In the genomic region with DNA sequence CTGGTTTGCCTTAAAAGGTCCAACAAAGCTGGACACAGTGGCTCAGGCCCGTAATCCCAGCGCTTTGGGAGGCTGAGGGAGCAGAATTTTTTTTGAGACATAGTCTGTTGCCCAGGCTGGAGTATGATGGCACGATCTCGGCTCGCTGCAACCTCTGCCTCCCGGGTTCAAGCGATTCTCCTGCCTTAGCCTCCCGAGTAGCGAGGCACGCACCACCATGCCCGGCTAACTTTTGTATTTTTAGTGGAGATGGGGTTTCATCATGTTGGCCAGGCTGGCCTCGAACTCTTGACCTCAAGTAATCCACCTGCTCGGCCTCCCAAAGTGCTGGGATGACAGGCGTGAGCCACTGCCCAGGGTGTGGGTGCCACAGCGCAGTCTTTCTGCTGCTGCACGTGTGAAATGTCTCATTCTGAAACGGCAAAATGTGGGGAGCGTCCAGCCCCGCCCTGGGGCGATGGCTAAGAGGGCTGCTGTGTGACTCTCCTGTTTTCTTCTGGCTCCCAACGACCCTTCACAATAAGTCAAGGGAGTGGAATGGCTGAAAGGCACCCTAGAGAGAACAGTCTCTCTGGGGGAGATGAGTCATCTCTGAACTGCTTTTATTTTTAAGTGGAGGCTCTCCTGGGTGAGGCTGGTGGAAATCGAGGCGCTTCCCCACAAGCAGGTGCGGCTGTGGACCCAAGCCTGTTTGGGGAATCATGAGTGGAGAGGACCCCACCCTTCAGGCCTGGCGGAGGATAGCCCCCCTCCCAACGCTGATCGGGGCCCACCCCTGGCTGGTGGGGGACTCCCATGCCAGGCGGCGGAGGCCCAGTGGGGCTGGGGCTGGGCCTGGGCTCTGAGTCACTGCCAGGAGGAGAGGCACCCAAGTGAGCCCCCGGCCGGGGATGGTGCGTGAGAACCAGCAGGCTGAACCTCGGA, we compare ENCODE assay signal across 8 cellular contexts. TPM values are rescaled to one million over a fixed set of nuclear protein-coding genes. Genes with fewer than 3 reads are reported as not detected.
DNase-seq lines count a peak whose midpoint lies in the region; ATAC-seq, FAIRE-seq and TF ChIP-seq lines count a peak whose summit lies in the region.

No MANE protein-coding gene starts in this region.

- H3K27ac Mint-ChIP-seq in activated CD8-positive, alpha-beta T cell treated with anti-CD3 and anti-CD28 coated beads, Interleukin-2, amount 10 ng/mL, durations not matched to agents 7 days and 5 days: peak overlapping the region; percentile 66
- peak overlapping the region; percentile 66 for H3K27ac Mint-ChIP-seq in neural progenitor cell

- H3K4me1 Mint-ChIP-seq in activated CD8-positive, alpha-beta T cell treated with anti-CD3 and anti-CD28 coated beads, Interleukin-2, amount 10 ng/mL, durations not matched to agents 7 days and 5 days (ENCODE audit: low read depth): peaks cover 20% of the 10 kb centered on the region
- peaks cover 4% of the 10 kb centered on the region for H3K4me1 Mint-ChIP-seq in neural progenitor cell

- ATAC-seq in HG03460 (IDR thresholded peaks at IDR 0.05; ENCODE audit: unreplicated experiment): peak; percentile 78
- peak; percentile 71 for ATAC-seq in activated CD8-positive, alpha-beta T cell treated with anti-CD3 and anti-CD28 coated beads, Interleukin-2, amount 10 ng/mL, durations not matched to agents 7 days and 5 days

- DNase-seq in GM12892 (ENCODE audit: insufficient read length) (peak; percentile 88), GM20000 (ENCODE audit: low spot score) (peak; percentile 91), neural progenitor cell (ENCODE audit: low spot score) (no peak), BE2C (no peak), medulla oblongata (ENCODE audit: extremely low spot score) (no peak), amniotic stem cell (lab: John Stamatoyannopoulos, UW) (no peak)
- DNase-seq in activated CD8-positive, alpha-beta T cell treated with anti-CD3 and anti-CD28 coated beads, Interleukin-2, amount 10 ng/mL, durations not matched to agents 7 days and 5 days: peak; percentile 44

- H3K4me1 ChIP-seq in neural progenitor cell (no peaks in the 10 kb centered on the region), BE2C (no peaks in the 10 kb centered on the region)

- H3K36me3 ChIP-seq in neural progenitor cell: no peaks in the 10 kb centered on the region
- no peaks in the 10 kb centered on the region for H3K36me3 ChIP-seq in BE2C

- H3K36me3 Mint-ChIP-seq in activated CD8-positive, alpha-beta T cell treated with anti-CD3 and anti-CD28 coated beads, Interleukin-2, amount 10 ng/mL, durations not matched to agents 7 days and 5 days (ENCODE audit: low read depth): peaks cover 20% of the 10 kb centered on the region
- no peaks in the 10 kb centered on the region for H3K36me3 Mint-ChIP-seq in neural progenitor cell

- H2AFZ ChIP-seq in neural progenitor cell (replicated peaks): no peak overlapping the region

- H3K79me2 ChIP-seq in neural progenitor cell (ENCODE audit: low read depth): no peaks in the 10 kb centered on the region

- peak; percentile 93 for FAIRE-seq in GM12892 (lab: Jason Lieb, UNC)

- H3K9me3 Mint-ChIP-seq in activated CD8-positive, alpha-beta T cell treated with anti-CD3 and anti-CD28 coated beads, Interleukin-2, amount 10 ng/mL, durations not matched to agents 7 days and 5 days (ENCODE audit: insufficient read depth): peaks cover 2% of the 10 kb centered on the region
- H3K9me3 Mint-ChIP-seq in neural progenitor cell: peaks cover 12% of the 10 kb centered on the region

- POLR2A ChIA-PET in activated CD8-positive, alpha-beta T cell treated with anti-CD3 and anti-CD28 coated beads, Interleukin-2, amount 10 ng/mL, durations not matched to agents 7 days and 5 days (lab: Charles Lee): no interaction called here

- CTCF ChIA-PET in activated CD8-positive, alpha-beta T cell treated with anti-CD3 and anti-CD28 coated beads, Interleukin-2, amount 10 ng/mL, durations not matched to agents 7 days and 5 days (lab: Charles Lee): no interaction called here

- H4K20me1 ChIP-seq in neural progenitor cell (ENCODE audit: low read depth): no peaks in the 10 kb centered on the region

- no peak overlapping the region for H3K4me3 Mint-ChIP-seq in activated CD8-positive, alpha-beta T cell treated with anti-CD3 and anti-CD28 coated beads, Interleukin-2, amount 10 ng/mL, durations not matched to agents 7 days and 5 days
- no peak overlapping the region for H3K4me3 Mint-ChIP-seq in neural progenitor cell

- H3K9me3 ChIP-seq in neural progenitor cell (ENCODE audit: low read depth) (no peaks in the 10 kb centered on the region), BE2C (no peaks in the 10 kb centered on the region; the same call in 1 of the 2 replicates)

- H3F3A ChIP-seq in neural progenitor cell (ENCODE audit: low read depth): no peaks in the 10 kb centered on the region

- no peak overlapping the region for H3K4me2 ChIP-seq in neural progenitor cell

- no peak overlapping the region for H3K27ac ChIP-seq in neural progenitor cell

- no peak for TF ChIP-seq POLR2A in GM12892 (IDR thresholded peaks at IDR 0.05; ENCODE audit: low read depth, low read length)

- TF ChIP-seq CTCF in GM20000 (IDR thresholded peaks at IDR 0.05; ENCODE audit: extremely low read depth, missing control alignments) (no peak), neural progenitor cell (IDR thresholded peaks at IDR 0.05) (no peak), BE2C (IDR thresholded peaks at IDR 0.05; ENCODE audit: low read depth, low read length) (no peak)

- H3K4me3 ChIP-seq in neural progenitor cell (no peak overlapping the region), BE2C (ENCODE audit: low read depth, low read length) (no peak overlapping the region)

- H3K27me3 Mint-ChIP-seq in activated CD8-positive, alpha-beta T cell treated with anti-CD3 and anti-CD28 coated beads, Interleukin-2, amount 10 ng/mL, durations not matched to agents 7 days and 5 days (ENCODE audit: low read depth): no peaks in the 10 kb centered on the region
- peaks cover 8% of the 10 kb centered on the region for H3K27me3 Mint-ChIP-seq in neural progenitor cell (ENCODE audit: insufficient read depth, low read depth)

- H3K27me3 ChIP-seq in neural progenitor cell: peaks cover 15% of the 10 kb centered on the region
- no peaks in the 10 kb centered on the region for H3K27me3 ChIP-seq in BE2C

- no peak overlapping the region for H3K9ac ChIP-seq in neural progenitor cell

RNA-seq across cellular contexts. Expression of a gene that starts 18.1 kb away (rescaled TPM):
- 5.8 TPM for polyA plus RNA-seq in GM12892 (2012; ENCODE audit: missing spikeins)
- total RNA-seq in activated CD8-positive, alpha-beta T cell treated with anti-CD3 and anti-CD28 coated beads, Interleukin-2, amount 10 ng/mL, durations not matched to agents 7 days and 5 days: 10 to 100 TPM; 24.2 to 28.6 TPM
- 0.30 and 2.0 TPM in 2 replicates for total RNA-seq in neural progenitor cell (ENCODE audit: low replicate concordance)
- polyA plus RNA-seq in BE2C (2012; ENCODE audit: insufficient read depth, insufficient read length, low read depth): 37.8 TPM

RNA-seq across cellular contexts. Expression of a gene that starts 39.0 kb away (rescaled TPM):
- polyA plus RNA-seq in GM12892 (2012; ENCODE audit: missing spikeins): 10.9 TPM
- total RNA-seq in activated CD8-positive, alpha-beta T cell treated with anti-CD3 and anti-CD28 coated beads, Interleukin-2, amount 10 ng/mL, durations not matched to agents 7 days and 5 days: 10 to 100 TPM; 16.8 to 18.2 TPM
- total RNA-seq in neural progenitor cell (ENCODE audit: low replicate concordance): 15.1 and 17.9 TPM in 2 replicates
- 18.8 TPM for polyA plus RNA-seq in BE2C (2012; ENCODE audit: insufficient read depth, insufficient read length, low read depth)

RNA-seq across cellular contexts. Expression of a gene that starts 46.6 kb away (rescaled TPM):
- polyA plus RNA-seq in GM12892 (2012; ENCODE audit: missing spikeins): not detected
- not detected for total RNA-seq in activated CD8-positive, alpha-beta T cell treated with anti-CD3 and anti-CD28 coated beads, Interleukin-2, amount 10 ng/mL, durations not matched to agents 7 days and 5 days
- 0.06 TPM in 1 of 2 replicates, not detected in the other for total RNA-seq in neural progenitor cell (ENCODE audit: low replicate concordance)
- 0.19 TPM for polyA plus RNA-seq in BE2C (2012; ENCODE audit: insufficient read depth, insufficient read length, low read depth)

Comparison
In these comparisons a context has a peak if more than half of its experiments do, and no peak if none do; other contexts are left out.
1. DNase-seq: peak in GM12892 (single experiment), GM20000 (single experiment) and activated CD8-positive, alpha-beta T cell treated with anti-CD3 and anti-CD28 coated beads, Interleukin-2, amount 10 ng/mL, durations not matched to agents 7 days and 5 days (single experiment); none in neural progenitor cell (single experiment), BE2C (single experiment), medulla oblongata (single experiment) and amniotic stem cell (single experiment).